ENCODE assay signal across 1 cellular context in genomic region chr6:8085053-8085511, GRCh38.
TF ChIP-seq lines count a peak whose summit lies in the region.

No MANE protein-coding gene starts in this region.

TF ChIP-seq in HepG2, 621 proteins besides CTCF, POLR2A, EP300 and RAD21 (continued from another document and continues in another):
- TF ChIP-seq PLSCR1 (CRISPR knock-in tag; IDR thresholded peaks at IDR 0.05; ENCODE audit: borderline replicate concordance) (no peak), GTF2F1 (IDR thresholded peaks at IDR 0.05; ENCODE audit: low read length) (no peak), HMGXB3 (CRISPR knock-in tag; IDR thresholded peaks at IDR 0.05; ENCODE audit: borderline replicate concordance) (peak; percentile 94), MAX (IDR thresholded peaks at IDR 0.05) (peak; percentile 57; the same call in 1 of the 2 replicates), ZNF773 (CRISPR knock-in tag; IDR thresholded peaks at IDR 0.05; ENCODE audit: borderline replicate concordance) (no peak), ZNF24 (IDR thresholded peaks at IDR 0.05) (0 out of 2 replicates have a peak, but pooled peaks have one; percentile 11), ZNF292 (CRISPR knock-in tag; IDR thresholded peaks at IDR 0.05; ENCODE audit: borderline replicate concordance, low read depth) (peak; percentile 73; the same call in 1 of the 2 replicates), ZBTB40 (IDR thresholded peaks at IDR 0.05) (no peak), ZBTB40 (CRISPR knock-in tag; IDR thresholded peaks at IDR 0.05) (peak; percentile 54; the same call in 1 of the 2 replicates), ZFAT (CRISPR knock-in tag; conservative IDR thresholded peaks at IDR 0.05) (no peak), ZNF737 (CRISPR knock-in tag; IDR thresholded peaks at IDR 0.05; ENCODE audit: borderline replicate concordance) (no peak), ZNF329 (CRISPR knock-in tag; IDR thresholded peaks at IDR 0.05; ENCODE audit: low read depth) (no peak), ARHGAP35 (CRISPR knock-in tag; IDR thresholded peaks at IDR 0.05; ENCODE audit: borderline replicate concordance) (no peak), ZNF577 (CRISPR knock-in tag; IDR thresholded peaks at IDR 0.05; ENCODE audit: borderline replicate concordance, low read depth) (no peak), MBNL3 (CRISPR knock-in tag; conservative IDR thresholded peaks at IDR 0.05) (no peak), ZNF879 (CRISPR knock-in tag; IDR thresholded peaks at IDR 0.05) (0 out of 2 replicates have a peak, but pooled peaks have one; percentile 20), ISL2 (CRISPR knock-in tag; IDR thresholded peaks at IDR 0.05) (peak; percentile 87), AGO1 (IDR thresholded peaks at IDR 0.05; ENCODE audit: low read depth, low read length, poor library complexity, severe bottlenecking) (no peak), RFX5 (IDR thresholded peaks at IDR 0.05; ENCODE audit: low read depth, low read length) (no peak), ZNF138 (CRISPR knock-in tag; IDR thresholded peaks at IDR 0.05; ENCODE audit: low read depth) (no peak), MBD4 (IDR thresholded peaks at IDR 0.05; ENCODE audit: borderline replicate concordance, low read length) (peak; percentile 74; the same call in 1 of the 2 replicates), MZF1 (CRISPR knock-in tag; IDR thresholded peaks at IDR 0.05; ENCODE audit: borderline replicate concordance) (no peak; the same call in 1 of the 2 replicates), HDAC2 (CRISPR knock-in tag; IDR thresholded peaks at IDR 0.05) (peak; percentile 96), SOX5 (CRISPR knock-in tag; IDR thresholded peaks at IDR 0.05; ENCODE audit: borderline replicate concordance) (peak; percentile 89; the same call in 1 of the 2 replicates), ZNF841 (CRISPR knock-in tag; IDR thresholded peaks at IDR 0.05; ENCODE audit: borderline replicate concordance) (no peak), SALL1 (CRISPR knock-in tag; IDR thresholded peaks at IDR 0.05) (peak; percentile 99), ZNF720 (CRISPR knock-in tag; IDR thresholded peaks at IDR 0.05) (no peak), CCDC6 (CRISPR knock-in tag; IDR thresholded peaks at IDR 0.05) (peak; percentile 55; the same call in 1 of the 2 replicates), ZC3H13 (CRISPR knock-in tag; IDR thresholded peaks at IDR 0.05) (no peak), ZBTB44 (CRISPR knock-in tag; IDR thresholded peaks at IDR 0.05) (no peak), KMT2B (CRISPR knock-in tag; IDR thresholded peaks at IDR 0.05) (peak; percentile 67; the same call in 1 of the 2 replicates), TBP (CRISPR knock-in tag; IDR thresholded peaks at IDR 0.05) (no peak), MAZ (IDR thresholded peaks at IDR 0.05; ENCODE audit: borderline replicate concordance, low read depth, low read length) (no peak), MAZ (CRISPR knock-in tag; IDR thresholded peaks at IDR 0.05; ENCODE audit: low read depth) (no peak), HOMEZ (CRISPR knock-in tag; IDR thresholded peaks at IDR 0.05; ENCODE audit: low read depth) (peak; percentile 99), ZNF567 (CRISPR knock-in tag; IDR thresholded peaks at IDR 0.05; ENCODE audit: borderline replicate concordance) (no peak)
- TF ChIP-seq, protein P1, sequence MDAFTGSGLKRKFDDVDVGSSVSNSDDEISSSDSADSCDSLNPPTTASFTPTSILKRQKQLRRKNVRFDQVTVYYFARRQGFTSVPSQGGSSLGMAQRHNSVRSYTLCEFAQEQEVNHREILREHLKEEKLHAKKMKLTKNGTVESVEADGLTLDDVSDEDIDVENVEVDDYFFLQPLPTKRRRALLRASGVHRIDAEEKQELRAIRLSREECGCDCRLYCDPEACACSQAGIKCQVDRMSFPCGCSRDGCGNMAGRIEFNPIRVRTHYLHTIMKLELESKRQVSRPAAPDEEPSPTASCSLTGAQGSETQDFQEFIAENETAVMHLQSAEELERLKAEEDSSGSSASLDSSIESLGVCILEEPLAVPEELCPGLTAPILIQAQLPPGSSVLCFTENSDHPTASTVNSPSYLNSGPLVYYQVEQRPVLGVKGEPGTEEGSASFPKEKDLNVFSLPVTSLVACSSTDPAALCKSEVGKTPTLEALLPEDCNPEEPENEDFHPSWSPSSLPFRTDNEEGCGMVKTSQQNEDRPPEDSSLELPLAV (CRISPR knock-in tag; conservative IDR thresholded peaks at IDR 0.05; ENCODE audit: low read depth) = no peak
- TF ChIP-seq, protein P2, sequence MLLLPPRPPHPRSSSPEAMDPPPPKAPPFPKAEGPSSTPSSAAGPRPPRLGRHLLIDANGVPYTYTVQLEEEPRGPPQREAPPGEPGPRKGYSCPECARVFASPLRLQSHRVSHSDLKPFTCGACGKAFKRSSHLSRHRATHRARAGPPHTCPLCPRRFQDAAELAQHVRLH (CRISPR knock-in tag; IDR thresholded peaks at IDR 0.05; ENCODE audit: borderline replicate concordance, low read depth) = 0 out of 2 replicates have a peak, but pooled peaks have one; percentile 62
- TF ChIP-seq, protein P3, sequence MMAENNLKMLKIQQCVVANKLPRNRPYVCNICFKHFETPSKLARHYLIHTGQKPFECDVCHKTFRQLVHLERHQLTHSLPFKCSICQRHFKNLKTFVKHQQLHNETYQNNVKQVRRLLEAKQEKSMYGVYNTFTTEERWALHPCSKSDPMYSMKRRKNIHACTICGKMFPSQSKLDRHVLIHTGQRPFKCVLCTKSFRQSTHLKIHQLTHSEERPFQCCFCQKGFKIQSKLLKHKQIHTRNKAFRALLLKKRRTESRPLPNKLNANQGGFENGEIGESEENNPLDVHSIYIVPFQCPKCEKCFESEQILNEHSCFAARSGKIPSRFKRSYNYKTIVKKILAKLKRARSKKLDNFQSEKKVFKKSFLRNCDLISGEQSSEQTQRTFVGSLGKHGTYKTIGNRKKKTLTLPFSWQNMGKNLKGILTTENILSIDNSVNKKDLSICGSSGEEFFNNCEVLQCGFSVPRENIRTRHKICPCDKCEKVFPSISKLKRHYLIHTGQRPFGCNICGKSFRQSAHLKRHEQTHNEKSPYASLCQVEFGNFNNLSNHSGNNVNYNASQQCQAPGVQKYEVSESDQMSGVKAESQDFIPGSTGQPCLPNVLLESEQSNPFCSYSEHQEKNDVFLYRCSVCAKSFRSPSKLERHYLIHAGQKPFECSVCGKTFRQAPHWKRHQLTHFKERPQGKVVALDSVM (CRISPR knock-in tag; IDR thresholded peaks at IDR 0.05) = no peak
